Comparison of ENCODE assay signal across 16 cellular contexts in the genomic region with DNA sequence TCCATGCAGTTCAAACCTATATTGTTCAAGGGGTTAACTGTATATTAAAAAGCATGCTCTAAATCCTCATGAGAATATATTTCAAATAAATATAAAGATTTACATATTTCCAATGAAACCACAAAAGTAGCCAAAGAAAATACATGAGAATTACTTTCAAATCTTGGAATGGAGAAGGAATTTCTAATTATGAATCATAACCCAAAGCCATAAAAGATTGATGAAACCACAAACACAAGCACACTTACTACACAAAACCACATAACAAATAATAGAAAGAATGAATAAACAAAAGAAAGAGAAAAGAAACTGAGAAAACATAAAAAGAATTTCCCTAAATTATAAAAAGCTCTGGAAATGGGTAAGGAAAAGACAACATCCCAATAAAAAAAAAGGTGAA. TPM values are rescaled to one million over a fixed set of nuclear protein-coding genes. Genes with fewer than 3 reads are reported as not detected.
DNase-seq lines count a peak whose midpoint lies in the region; ATAC-seq and TF ChIP-seq lines count a peak whose summit lies in the region.
"Had no signal": no experiment of that assay in that cellular context is flagged by ENCODE, and none has a peak within 500 bp of the region (broad histone marks: within the 10 kb centered on the region; RNA-seq: fewer than 3 reads in every experiment).

No MANE protein-coding gene starts in this region.

- H2AFZ ChIP-seq in GM23248, result no peak overlapping the region

- DNase-seq in AG08396 (ENCODE audit: low spot score) (peak; percentile 41), GM23248 (peak; percentile 52), activated B cell treated with CpG ODN at 0.5 μM for 24 hours (no peak), fibroblast of villous mesenchyme (ENCODE audit: low read depth) (peak; percentile 41), NCI-H526 (lab: John Stamatoyannopoulos, UW) (no peak), anterior cingulate cortex (lab: John Stamatoyannopoulos, UW) (no peak)
- DNase-seq: activated CD4-positive, CD25-positive, alpha-beta regulatory T cell; body of pancreas; DMS53; effector CD4-positive, alpha-beta T cell; islet precursor cell; NCI-H1048; transverse colon had no signal

- peak overlapping the region; percentile 86 for H3K4me3 Mint-ChIP-seq in activated B cell treated with CpG ODN at 0.5 μM for 24 hours
- H3K4me3 Mint-ChIP-seq: mesothelial cell of epicardium had no signal

- peaks cover 95% of the 10 kb centered on the region for H3K79me2 ChIP-seq in GM23248 (ENCODE audit: insufficient read depth)

- no peak overlapping the region for H3K9ac ChIP-seq in GM23248

- H3K4me3 ChIP-seq in GM23248 (no peak overlapping the region), fibroblast of villous mesenchyme (ENCODE audit: low read depth, low read length) (no peak overlapping the region), gastroesophageal sphincter (no peak overlapping the region)
- H3K4me3 ChIP-seq: body of pancreas, transverse colon had no signal

- POLR2A ChIA-PET in activated B cell treated with CpG ODN at 0.5 μM for 24 hours (lab: Charles Lee), result interaction anchor here (1.0 kb wide), 1 partner anchor 261 kb away, joined by 5 read pairs; the partner anchor contains the start of gene NR4A3

- TF ChIP-seq CTCF in activated B cell treated with CpG ODN at 0.5 μM for 24 hours (IDR thresholded peaks at IDR 0.05), result no peak
- TF ChIP-seq CTCF in fibroblast of villous mesenchyme (IDR thresholded peaks at IDR 0.05; ENCODE audit: insufficient read depth, low read depth, low read length), result no peak
- no peak for TF ChIP-seq CTCF in gastroesophageal sphincter (IDR thresholded peaks at IDR 0.05)

- H3K27me3 ChIP-seq in GM23248 (replicated peaks; ENCODE audit: insufficient read depth) (no peaks in the 10 kb centered on the region), gastroesophageal sphincter (no peaks in the 10 kb centered on the region)
- H3K27me3 ChIP-seq: body of pancreas, transverse colon had no signal

- H3K4me2 ChIP-seq in GM23248 (ENCODE audit: unreplicated experiment), result peak overlapping the region; percentile 9

- H3K9me3 ChIP-seq in GM23248 (ENCODE audit: low read depth) (no peaks in the 10 kb centered on the region), gastroesophageal sphincter (no peaks in the 10 kb centered on the region)
- H3K9me3 ChIP-seq: body of pancreas, transverse colon had no signal

- intact Hi-C loops in activated B cell treated with CpG ODN at 0.5 μM for 24 hours (cut with micrococcal nuclease), result loop anchor here (1.0 to 5.0 kb wide), 2 partner anchors 23 to 35 kb away; no protein-coding TSS in a partner anchor

- H4K20me1 ChIP-seq in GM23248 (ENCODE audit: insufficient read depth), result peaks cover 42% of the 10 kb centered on the region; the same call in 1 of the 2 replicates

- in situ Hi-C loops in GM23248 (cut with MboI), result no loop called here

- no peaks in the 10 kb centered on the region for H3K9me3 Mint-ChIP-seq in activated B cell treated with CpG ODN at 0.5 μM for 24 hours
- H3K9me3 Mint-ChIP-seq: mesothelial cell of epicardium had no signal

- CTCF ChIA-PET in activated B cell treated with CpG ODN at 0.5 μM for 24 hours (lab: Charles Lee), result no interaction called here

- H3K27ac ChIP-seq in GM23248 (no peak overlapping the region), gastroesophageal sphincter (no peak overlapping the region)
- H3K27ac ChIP-seq: body of pancreas, transverse colon had no signal

- H3K9me2 ChIP-seq in GM23248 (ENCODE audit: insufficient read depth), result no peaks in the 10 kb centered on the region

- H3K4me1 Mint-ChIP-seq in activated B cell treated with CpG ODN at 0.5 μM for 24 hours, result peaks cover 88% of the 10 kb centered on the region

- no peak for TF ChIP-seq POLR2A in gastroesophageal sphincter (IDR thresholded peaks at IDR 0.05)

- no peaks in the 10 kb centered on the region for H3K27me3 Mint-ChIP-seq in activated B cell treated with CpG ODN at 0.5 μM for 24 hours

- peaks cover 11% of the 10 kb centered on the region for H3K4me1 ChIP-seq in GM23248 (ENCODE audit: insufficient read depth)
- peaks cover 0 to 37% (median 4%) of the 10 kb centered on the region in 3 donors for H3K4me1 ChIP-seq in gastroesophageal sphincter

- peaks cover 5% of the 10 kb centered on the region for H3K36me3 Mint-ChIP-seq in activated B cell treated with CpG ODN at 0.5 μM for 24 hours (ENCODE audit: low read depth)

- ATAC-seq in activated B cell treated with CpG ODN at 0.5 μM for 24 hours (ENCODE audit: low read depth) (no peak), gastroesophageal sphincter (no peak), HG02642 (IDR thresholded peaks at IDR 0.05; ENCODE audit: poor library complexity, unreplicated experiment) (no peak)
- ATAC-seq: body of pancreas had no signal

- no peaks in the 10 kb centered on the region for H3K36me3 ChIP-seq in GM23248 (ENCODE audit: low read depth)
- H3K36me3 ChIP-seq in gastroesophageal sphincter, result no peaks in the 10 kb centered on the region
- H3K36me3 ChIP-seq: transverse colon had no signal

- no peak for TF ChIP-seq EP300 in gastroesophageal sphincter (IDR thresholded peaks at IDR 0.05)

- H3F3A ChIP-seq in GM23248 (ENCODE audit: insufficient read depth), result peaks cover 6% of the 10 kb centered on the region; the same call in 1 of the 2 replicates

- H3K27ac Mint-ChIP-seq in activated B cell treated with CpG ODN at 0.5 μM for 24 hours, result peak overlapping the region; percentile 94
- H3K27ac Mint-ChIP-seq: mesothelial cell of epicardium had no signal

RNA-seq across cellular contexts. Expression of gene ERP44, which starts 16.0 kb away (rescaled TPM):
- total RNA-seq in GM23248 (2014; rRNA removed; shearing (Covaris generic)), result 23.8 and 24.2 TPM in 2 replicates
- 50.5 and 51.6 TPM in 2 replicates for polyA plus RNA-seq in GM23248 (2016; fragmentation: Nextera tagmentation; extraction: Ambion mirVana)
- total RNA-seq in activated B cell treated with CpG ODN at 0.5 μM for 24 hours (14.8 and 16.5 TPM in 2 replicates), fibroblast of villous mesenchyme (12.2 and 22.0 TPM in 2 replicates), gastroesophageal sphincter (10 to 100 TPM; 13.7 to 19.2 (median 13.8) TPM)

RNA-seq across cellular contexts. Expression of gene INVS, which starts 16.3 kb away (rescaled TPM):
- 13.8 and 17.0 TPM in 2 replicates for total RNA-seq in GM23248 (2014; rRNA removed; shearing (Covaris generic))
- polyA plus RNA-seq in GM23248 (2016; fragmentation: Nextera tagmentation; extraction: Ambion mirVana), result 8.5 and 10.5 TPM in 2 replicates
- 26.7 and 34.0 TPM in 2 replicates for total RNA-seq in activated B cell treated with CpG ODN at 0.5 μM for 24 hours
- total RNA-seq in fibroblast of villous mesenchyme, result 25.8 and 37.1 TPM in 2 replicates
- total RNA-seq in gastroesophageal sphincter, result 10 to 100 TPM; 18.3 to 35.0 (median 25.6) TPM

Comparison
In these comparisons a context has a peak if more than half of its experiments do, and no peak if none do; other contexts are left out.
1. DNase-seq: peak in AG08396 (single experiment), GM23248 (single experiment) and fibroblast of villous mesenchyme (single experiment); none in activated B cell treated with CpG ODN at 0.5 μM for 24 hours (single experiment), NCI-H526 (0 of 2) and anterior cingulate cortex (0 of 58).